ENCODE assay signal across 1 cellular context in genomic region chr19:4224470-4224869, GRCh38.
TF ChIP-seq lines count a peak whose summit lies in the region.

No MANE protein-coding gene starts in this region.

TF ChIP-seq in HepG2, 621 proteins besides CTCF, POLR2A, EP300 and RAD21 (continued from another document and continues in another):
- TF ChIP-seq ZNF704 (CRISPR knock-in tag; IDR thresholded peaks at IDR 0.05; ENCODE audit: borderline replicate concordance): no peak
- TF ChIP-seq MZF1 (CRISPR knock-in tag; IDR thresholded peaks at IDR 0.05; ENCODE audit: borderline replicate concordance): no peak
- no peak for TF ChIP-seq SMAD9 (CRISPR knock-in tag; IDR thresholded peaks at IDR 0.05)
- TF ChIP-seq U2AF1 (optimal IDR thresholded peaks at IDR 0.05; ENCODE audit: low read depth, low read length): no peak
- no peak for TF ChIP-seq GATAD1 (CRISPR knock-in tag; IDR thresholded peaks at IDR 0.05)
- 0 out of 2 replicates have a peak, but pooled peaks have one; percentile 29 for TF ChIP-seq CSRNP1 (CRISPR knock-in tag; IDR thresholded peaks at IDR 0.05)
- TF ChIP-seq ATF6 (CRISPR knock-in tag; conservative IDR thresholded peaks at IDR 0.05): no peak
- no peak for TF ChIP-seq ARNT2 (CRISPR knock-in tag; IDR thresholded peaks at IDR 0.05; ENCODE audit: low read depth)
- TF ChIP-seq ZHX1 (CRISPR knock-in tag; IDR thresholded peaks at IDR 0.05; ENCODE audit: low read depth): no peak
- TF ChIP-seq FOXK2 (IDR thresholded peaks at IDR 0.05): no peak
- TF ChIP-seq ZNF329 (CRISPR knock-in tag; IDR thresholded peaks at IDR 0.05; ENCODE audit: low read depth): no peak
- no peak for TF ChIP-seq ZBTB43 (CRISPR knock-in tag; conservative IDR thresholded peaks at IDR 0.05)
- TF ChIP-seq ZNF614 (CRISPR knock-in tag; IDR thresholded peaks at IDR 0.05; ENCODE audit: borderline replicate concordance): no peak
- no peak for TF ChIP-seq ZNF556 (CRISPR knock-in tag; IDR thresholded peaks at IDR 0.05; ENCODE audit: borderline replicate concordance)
- TF ChIP-seq FLYWCH1 (CRISPR knock-in tag; IDR thresholded peaks at IDR 0.05): no peak
- TF ChIP-seq DNMT1 (CRISPR knock-in tag; IDR thresholded peaks at IDR 0.05): no peak
- TF ChIP-seq ZSCAN9 (CRISPR knock-in tag; IDR thresholded peaks at IDR 0.05; ENCODE audit: borderline replicate concordance): no peak
- TF ChIP-seq RNF2 (conservative IDR thresholded peaks at IDR 0.05; ENCODE audit: low read depth): no peak
- no peak for TF ChIP-seq GPN1 (CRISPR knock-in tag; IDR thresholded peaks at IDR 0.05; ENCODE audit: borderline replicate concordance)
- no peak for TF ChIP-seq TBL1XR1 (IDR thresholded peaks at IDR 0.05; ENCODE audit: borderline replicate concordance, low read length, partially characterized antibody)
- TF ChIP-seq PCBP2 (optimal IDR thresholded peaks at IDR 0.05; ENCODE audit: low read depth, low read length, poor library complexity, severe bottlenecking): no peak
- 0 out of 2 replicates have a peak, but pooled peaks have one; percentile 23 for TF ChIP-seq ZNF274 (CRISPR knock-in tag; IDR thresholded peaks at IDR 0.05)
- TF ChIP-seq TCF7 (IDR thresholded peaks at IDR 0.05; ENCODE audit: low read depth): no peak
- TF ChIP-seq KDM5B (CRISPR knock-in tag; IDR thresholded peaks at IDR 0.05; ENCODE audit: borderline replicate concordance): peak; percentile 23; the same call in 1 of the 2 replicates
- no peak for TF ChIP-seq SRSF1 (optimal IDR thresholded peaks at IDR 0.05; ENCODE audit: low read depth, low read length)
- no peak for TF ChIP-seq ZNF20 (CRISPR knock-in tag; IDR thresholded peaks at IDR 0.05)
- no peak for TF ChIP-seq ZNF121 (CRISPR knock-in tag; IDR thresholded peaks at IDR 0.05)
- no peak for TF ChIP-seq ZNF678 (CRISPR knock-in tag; IDR thresholded peaks at IDR 0.05)
- TF ChIP-seq SSRP1 (CRISPR knock-in tag; IDR thresholded peaks at IDR 0.05): no peak
- TF ChIP-seq NCOA2 (CRISPR knock-in tag; IDR thresholded peaks at IDR 0.05): no peak
- no peak for TF ChIP-seq ZNF24 (IDR thresholded peaks at IDR 0.05)
- no peak for TF ChIP-seq ZNF138 (CRISPR knock-in tag; IDR thresholded peaks at IDR 0.05; ENCODE audit: low read depth)
- TF ChIP-seq ZNF639 (CRISPR knock-in tag; conservative IDR thresholded peaks at IDR 0.05): no peak
- TF ChIP-seq KDM4B (CRISPR knock-in tag; IDR thresholded peaks at IDR 0.05): no peak
- no peak for TF ChIP-seq HMGXB3 (CRISPR knock-in tag; IDR thresholded peaks at IDR 0.05; ENCODE audit: borderline replicate concordance)
- TF ChIP-seq WIZ (CRISPR knock-in tag; IDR thresholded peaks at IDR 0.05): no peak
- no peak for TF ChIP-seq ZNF235 (CRISPR knock-in tag; IDR thresholded peaks at IDR 0.05; ENCODE audit: borderline replicate concordance)
- no peak for TF ChIP-seq ZBTB10 (CRISPR knock-in tag; IDR thresholded peaks at IDR 0.05; ENCODE audit: borderline replicate concordance)
- TF ChIP-seq ZBTB4 (CRISPR knock-in tag; IDR thresholded peaks at IDR 0.05; ENCODE audit: borderline replicate concordance): no peak
- 0 out of 2 replicates have a peak, but pooled peaks have one; percentile 30 for TF ChIP-seq ZNF589 (CRISPR knock-in tag; conservative IDR thresholded peaks at IDR 0.05)
- no peak for TF ChIP-seq ZNF773 (CRISPR knock-in tag; IDR thresholded peaks at IDR 0.05; ENCODE audit: borderline replicate concordance)
- no peak for TF ChIP-seq ETV5 (CRISPR knock-in tag; IDR thresholded peaks at IDR 0.05; ENCODE audit: borderline replicate concordance)
- TF ChIP-seq DMAP1 (CRISPR knock-in tag; IDR thresholded peaks at IDR 0.05): no peak
- 0 out of 2 replicates have a peak, but pooled peaks have one; percentile 46 for TF ChIP-seq ZNF713 (CRISPR knock-in tag; IDR thresholded peaks at IDR 0.05)
